In the genomic region with DNA sequence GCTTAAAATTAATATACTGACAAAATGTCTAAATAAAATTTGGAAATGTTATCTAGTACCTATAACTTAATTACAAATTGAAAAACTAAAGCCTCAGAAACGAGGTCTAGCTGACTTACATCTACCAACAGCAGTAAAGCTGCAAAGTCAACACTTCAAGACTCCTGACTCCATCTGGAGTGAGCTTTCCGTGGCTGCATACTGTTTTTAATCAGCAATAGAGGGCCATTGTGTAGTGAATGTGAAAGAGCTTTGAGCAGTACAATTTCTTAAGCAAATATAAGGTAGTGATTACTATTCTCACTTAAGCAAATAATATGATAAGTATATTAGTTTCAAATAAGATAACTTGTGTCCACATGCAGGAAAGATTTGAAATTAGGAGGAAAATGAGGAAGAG, we compare ENCODE assay signal across 18 cellular contexts.
"Had no signal": no experiment of that assay in that cellular context is flagged by ENCODE, and none has a peak within 500 bp of the region (broad histone marks: within the 10 kb centered on the region; RNA-seq: fewer than 3 reads in every experiment).

No MANE protein-coding gene starts in this region.

- FAIRE-seq: astrocyte had no signal

- H3K9me3 Mint-ChIP-seq: activated naive CD8-positive, alpha-beta T cell treated with anti-CD3 and anti-CD28 coated beads, Interleukin-2, amount 50 U/mL, for 24 hours; nephron had no signal

- H3K4me3 Mint-ChIP-seq: activated CD4-positive, alpha-beta T cell treated with anti-CD3 and anti-CD28 coated beads for 36 hours; activated CD8-positive, alpha-beta T cell treated with anti-CD3 and anti-CD28 coated beads, Interleukin-2, amount 10 ng/mL, durations not matched to agents 7 days and 5 days; activated naive CD8-positive, alpha-beta T cell treated with anti-CD3 and anti-CD28 coated beads, Interleukin-2, amount 50 U/mL, for 24 hours; nephron had no signal

- H3K27ac Mint-ChIP-seq: activated CD4-positive, alpha-beta T cell treated with anti-CD3 and anti-CD28 coated beads for 36 hours; activated CD8-positive, alpha-beta T cell treated with anti-CD3 and anti-CD28 coated beads, Interleukin-2, amount 10 ng/mL, durations not matched to agents 7 days and 5 days; activated naive CD8-positive, alpha-beta T cell treated with anti-CD3 and anti-CD28 coated beads, Interleukin-2, amount 50 U/mL, for 24 hours; nephron had no signal

- DNase-seq: activated CD4-positive, alpha-beta T cell treated with anti-CD3 and anti-CD28 coated beads for 36 hours; activated CD8-positive, alpha-beta memory T cell treated with anti-CD3 and anti-CD28 coated beads, Interleukin-2, amount 50 U/mL, for 48 hours; activated CD8-positive, alpha-beta T cell treated with anti-CD3 and anti-CD28 coated beads, Interleukin-2, amount 10 ng/mL, durations not matched to agents 7 days and 5 days; activated naive CD8-positive, alpha-beta T cell treated with anti-CD3 and anti-CD28 coated beads, Interleukin-2, amount 50 U/mL, for 24 hours; foreskin keratinocyte; head of caudate nucleus; islet precursor cell; left ventricle myocardium superior; mesendoderm; occipital lobe; psoas muscle; sigmoid colon; stimulated activated CD4-positive, alpha-beta T cell treated with anti-CD3 and anti-CD28 coated beads, Interleukin-12 subunit alpha, Interleukin-12 subunit beta, amount 100 ng/mL, for 4 hours; stimulated activated naive CD4-positive, alpha-beta T cell; upper lobe of right lung; WERI-Rb-1 had no signal

- H3K4me1 Mint-ChIP-seq: activated CD4-positive, alpha-beta T cell treated with anti-CD3 and anti-CD28 coated beads for 36 hours; activated naive CD8-positive, alpha-beta T cell treated with anti-CD3 and anti-CD28 coated beads, Interleukin-2, amount 50 U/mL, for 24 hours; nephron had no signal

- ATAC-seq: activated CD4-positive, alpha-beta T cell treated with anti-CD3 and anti-CD28 coated beads for 36 hours; activated CD8-positive, alpha-beta T cell treated with anti-CD3 and anti-CD28 coated beads, Interleukin-2, amount 10 ng/mL, durations not matched to agents 7 days and 5 days; activated naive CD8-positive, alpha-beta T cell treated with anti-CD3 and anti-CD28 coated beads, Interleukin-2, amount 50 U/mL, for 24 hours; foreskin keratinocyte; left ventricle myocardium superior; psoas muscle; upper lobe of right lung had no signal
